Comparison of ENCODE assay signal across 31 cellular contexts in the genomic region with DNA sequence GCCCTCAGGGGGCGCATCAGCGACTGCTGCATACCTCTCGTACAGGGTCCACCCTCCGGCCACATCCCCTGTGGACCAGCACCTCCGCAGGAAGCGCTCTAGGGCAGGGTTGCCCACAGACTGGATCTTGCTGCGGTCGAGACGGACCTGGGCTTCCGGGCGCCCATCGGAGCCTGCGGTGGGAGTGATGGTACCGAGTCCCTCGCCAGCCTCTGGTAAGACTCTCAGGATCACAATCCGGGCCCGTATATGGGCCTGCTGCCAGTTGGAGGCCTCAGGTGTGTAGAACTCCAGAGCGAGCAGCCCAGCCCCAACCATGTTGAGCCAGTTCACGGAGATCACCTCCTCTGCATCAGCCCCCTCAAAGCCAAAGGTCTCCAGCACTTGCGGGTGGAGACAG.
"Had no signal": no experiment of that assay in that cellular context is flagged by ENCODE, and none has a peak within 500 bp of the region (broad histone marks: within the 10 kb centered on the region; RNA-seq: fewer than 3 reads in every experiment).

No MANE protein-coding gene starts in this region.

- H3K4me3 Mint-ChIP-seq: activated B cell treated with CpG ODN at 0.5 μM for 24 hours; activated CD8-positive, alpha-beta memory T cell treated with anti-CD3 and anti-CD28 coated beads, Interleukin-2, amount 10 ng/mL, durations not matched to agents 7 days and 5 days; activated CD8-positive, alpha-beta T cell treated with anti-CD3 and anti-CD28 coated beads, Interleukin-2, amount 10 ng/mL, durations not matched to agents 7 days and 5 days; activated naive CD8-positive, alpha-beta T cell; activated T-cell treated with anti-CD3 and anti-CD28 coated beads, Interleukin-2, amount 50 U/mL, for 4 hours; activated T-helper 17 cell treated with anti-CD3 and anti-CD28 coated beads, Interleukin-2, amount 50 U/mL, for 72 hours; T-helper 17 cell; T-helper 2 cell treated with Interferon-gamma antibody and Interleukin-4, amounts not matched to agents 5 μg/mL and 100 μg/mL, for 36 hours had no signal

- H3K4me1 Mint-ChIP-seq: activated B cell treated with CpG ODN at 0.5 μM for 24 hours; activated CD8-positive, alpha-beta memory T cell treated with anti-CD3 and anti-CD28 coated beads, Interleukin-2, amount 10 ng/mL, durations not matched to agents 7 days and 5 days; activated T-helper 17 cell treated with anti-CD3 and anti-CD28 coated beads, Interleukin-2, amount 50 U/mL, for 72 hours; T-helper 17 cell had no signal

- DNase-seq: activated B cell treated with CpG ODN at 0.5 μM for 24 hours; activated CD4-positive, alpha-beta T cell treated with anti-CD3 and anti-CD28 coated beads for 48 hours; activated CD4-positive, alpha-beta T cell treated with anti-CD3 and anti-CD28 coated beads, Interleukin-2, amount 50 U/mL, for 1 hour; activated CD4-positive, alpha-beta T cell treated with anti-CD3 and anti-CD28 coated beads, Interleukin-2, amount 50 U/mL, for 48 hours; activated CD8-positive, alpha-beta memory T cell treated with anti-CD3 and anti-CD28 coated beads, Interleukin-2, amount 10 ng/mL, durations not matched to agents 7 days and 5 days; activated CD8-positive, alpha-beta memory T cell treated with anti-CD3 and anti-CD28 coated beads, Interleukin-2, amount 50 U/mL, for 4 hours; activated CD8-positive, alpha-beta T cell treated with anti-CD3 and anti-CD28 coated beads, Interleukin-2, amount 10 ng/mL, durations not matched to agents 7 days and 5 days; activated effector memory CD4-positive, alpha-beta T cell treated with Interleukin-2 at 50 U/mL for 16 hours; activated gamma-delta T cell treated with Interleukin-2 at 50 U/mL for 16 hours; activated naive CD4-positive, alpha-beta T cell treated with anti-CD3 and anti-CD28 coated beads, Interleukin-2, amount 50 U/mL, for 16 hours; activated naive CD4-positive, alpha-beta T cell treated with Interleukin-2 at 50 U/mL for 16 hours; activated T-cell treated with anti-CD3 and anti-CD28 coated beads, Interleukin-2, amount 50 U/mL, for 4 hours; amniotic stem cell; anterior cingulate cortex; body of pancreas; central memory CD4-positive, alpha-beta T cell; cerebellar nuclear complex; colonic mucosa; effector CD8-positive, alpha-beta T cell; esophagus squamous epithelium; foreskin melanocyte; T-helper 1 cell; T-helper 17 cell; T1000; WERI-Rb-1 had no signal

- H3K27ac ChIP-seq: body of pancreas, colonic mucosa, epithelial cell of prostate, esophagus squamous epithelium, gastroesophageal sphincter, WERI-Rb-1 had no signal

- H3K4me3 ChIP-seq: body of pancreas, colonic mucosa, esophagus squamous epithelium, gastroesophageal sphincter had no signal

- H3K4me1 ChIP-seq: body of pancreas, colonic mucosa, esophagus squamous epithelium, gastroesophageal sphincter had no signal

- ATAC-seq: activated CD4-positive, CD25-positive, alpha-beta regulatory T cell treated with anti-CD3 and anti-CD28 coated beads, Interleukin-2, amount 50 U/mL, for 24 hours; activated CD8-positive, alpha-beta memory T cell treated with anti-CD3 and anti-CD28 coated beads, Interleukin-2, amount 10 ng/mL, durations not matched to agents 7 days and 5 days; activated CD8-positive, alpha-beta T cell treated with anti-CD3 and anti-CD28 coated beads, Interleukin-2, amount 10 ng/mL, durations not matched to agents 7 days and 5 days; activated T-cell treated with anti-CD3 and anti-CD28 coated beads, Interleukin-2, amount 50 U/mL, for 4 hours; activated T-helper 17 cell treated with anti-CD3 and anti-CD28 coated beads, Interleukin-2, amount 50 U/mL, for 72 hours; body of pancreas; gastroesophageal sphincter; T-helper 17 cell had no signal

- H3K27me3 ChIP-seq: body of pancreas, colonic mucosa, esophagus squamous epithelium had no signal

- H3K27ac Mint-ChIP-seq: activated B cell treated with CpG ODN at 0.5 μM for 24 hours; activated CD8-positive, alpha-beta memory T cell treated with anti-CD3 and anti-CD28 coated beads, Interleukin-2, amount 10 ng/mL, durations not matched to agents 7 days and 5 days; activated CD8-positive, alpha-beta T cell treated with anti-CD3 and anti-CD28 coated beads, Interleukin-2, amount 10 ng/mL, durations not matched to agents 7 days and 5 days; activated naive CD8-positive, alpha-beta T cell; activated T-helper 17 cell treated with anti-CD3 and anti-CD28 coated beads, Interleukin-2, amount 50 U/mL, for 72 hours; T-helper 17 cell; T-helper 2 cell treated with Interferon-gamma antibody and Interleukin-4, amounts not matched to agents 5 μg/mL and 100 μg/mL, for 36 hours had no signal

- H3K9me3 Mint-ChIP-seq: activated B cell treated with CpG ODN at 0.5 μM for 24 hours had no signal

- H3K36me3 Mint-ChIP-seq: activated CD8-positive, alpha-beta memory T cell treated with anti-CD3 and anti-CD28 coated beads, Interleukin-2, amount 10 ng/mL, durations not matched to agents 7 days and 5 days; activated naive CD8-positive, alpha-beta T cell had no signal

- H3K9me3 ChIP-seq: body of pancreas, colonic mucosa, esophagus squamous epithelium had no signal

- H3K36me3 ChIP-seq: colonic mucosa, esophagus squamous epithelium, gastroesophageal sphincter, WERI-Rb-1 had no signal

- H3K27me3 Mint-ChIP-seq: activated B cell treated with CpG ODN at 0.5 μM for 24 hours; activated CD8-positive, alpha-beta memory T cell treated with anti-CD3 and anti-CD28 coated beads, Interleukin-2, amount 10 ng/mL, durations not matched to agents 7 days and 5 days; activated naive CD8-positive, alpha-beta T cell; activated T-helper 17 cell treated with anti-CD3 and anti-CD28 coated beads, Interleukin-2, amount 50 U/mL, for 72 hours; T-helper 17 cell had no signal
